ENCODE assay signal across 1 cellular context in genomic region chr6:15734118-15734897, GRCh38.
TF ChIP-seq lines count a peak whose summit lies in the region.

No MANE protein-coding gene starts in this region.

TF ChIP-seq in K562, 482 proteins besides CTCF, POLR2A, EP300 and RAD21 (continued from another document and continues in another):
- TF ChIP-seq MYC (IDR thresholded peaks at IDR 0.05; ENCODE audit: low read depth, low read length) = no peak
- no peak for TF ChIP-seq MYC (CRISPR knock-in tag; IDR thresholded peaks at IDR 0.05; ENCODE audit: borderline replicate concordance, low read depth)
- no peak for TF ChIP-seq CHD7 (IDR thresholded peaks at IDR 0.05; ENCODE audit: low read depth, low read length)
- TF ChIP-seq ZBTB17 (CRISPR knock-in tag; IDR thresholded peaks at IDR 0.05) = no peak
- TF ChIP-seq MECOM (CRISPR knock-in tag; IDR thresholded peaks at IDR 0.05) = no peak
- TF ChIP-seq CLOCK (CRISPR knock-in tag; IDR thresholded peaks at IDR 0.05; ENCODE audit: borderline replicate concordance) = 0 out of 2 replicates have a peak, but pooled peaks have one; percentile 10
- TF ChIP-seq YY1 (IDR thresholded peaks at IDR 0.05; ENCODE audit: borderline replicate concordance in 1 of 3, control insufficient read depth in 1 of 3, extremely low read depth in 1 of 3, insufficient read depth in 3 of 3, insufficient read length in 1 of 3, insufficient replicate concordance in 2 of 3, low read depth in 1 of 3, low read length in 2 of 3) = no peak
- no peak for TF ChIP-seq SPI1 (IDR thresholded peaks at IDR 0.05; ENCODE audit: borderline replicate concordance, low read depth, low read length)
- TF ChIP-seq ZNF592 (IDR thresholded peaks at IDR 0.05) = 0 out of 2 replicates have a peak, but pooled peaks have one; percentile 30
- TF ChIP-seq CBFB (CRISPR knock-in tag; IDR thresholded peaks at IDR 0.05) = no peak
- TF ChIP-seq ZNF583 (CRISPR knock-in tag; IDR thresholded peaks at IDR 0.05) = 0 out of 2 replicates have a peak, but pooled peaks have one; percentile 48
- TF ChIP-seq YBX1 (IDR thresholded peaks at IDR 0.05) = no peak
- TF ChIP-seq SAFB2 (IDR thresholded peaks at IDR 0.05; ENCODE audit: borderline replicate concordance, low read depth, low read length, severe bottlenecking) = no peak
- TF ChIP-seq ARID1B (IDR thresholded peaks at IDR 0.05) = no peak
- no peak for TF ChIP-seq STAT6 (CRISPR knock-in tag; IDR thresholded peaks at IDR 0.05)
- no peak for TF ChIP-seq RFX1 (IDR thresholded peaks at IDR 0.05)
- no peak for TF ChIP-seq TEAD1 (CRISPR knock-in tag; IDR thresholded peaks at IDR 0.05)
- no peak for TF ChIP-seq CGGBP1 (CRISPR knock-in tag; IDR thresholded peaks at IDR 0.05)
- no peak for TF ChIP-seq FOSL1 (tag; conservative IDR thresholded peaks at IDR 0.05)
- TF ChIP-seq ZNF274 (IDR thresholded peaks at IDR 0.05; ENCODE audit: borderline replicate concordance, low read depth, low read length) = no peak
- TF ChIP-seq ZNF175 (CRISPR knock-in tag; IDR thresholded peaks at IDR 0.05; ENCODE audit: low read depth) = 0 out of 2 replicates have a peak, but pooled peaks have one; percentile 51
- no peak for TF ChIP-seq NFRKB (IDR thresholded peaks at IDR 0.05; ENCODE audit: low read depth)
- TF ChIP-seq ZNF408 (CRISPR knock-in tag; IDR thresholded peaks at IDR 0.05; ENCODE audit: low read depth) = no peak
- no peak for TF ChIP-seq ILK (tag; IDR thresholded peaks at IDR 0.05; ENCODE audit: borderline replicate concordance, low read depth)
- TF ChIP-seq CSDE1 (IDR thresholded peaks at IDR 0.05) = no peak
- no peak for TF ChIP-seq PHB (CRISPR knock-in tag; IDR thresholded peaks at IDR 0.05)
- TF ChIP-seq EGR1 (conservative IDR thresholded peaks at IDR 0.05) = no peak
- TF ChIP-seq MEF2A (IDR thresholded peaks at IDR 0.05; ENCODE audit: control insufficient read depth, low read depth, low read length) = no peak
- no peak for TF ChIP-seq POLR2G (IDR thresholded peaks at IDR 0.05; ENCODE audit: low read depth, low read length)
- no peak for TF ChIP-seq KDM1A (IDR thresholded peaks at IDR 0.05)
- no peak for TF ChIP-seq ERF (CRISPR knock-in tag; IDR thresholded peaks at IDR 0.05)
- no peak for TF ChIP-seq ZC3H4 (CRISPR knock-in tag; IDR thresholded peaks at IDR 0.05; ENCODE audit: borderline replicate concordance)
- no peak for TF ChIP-seq ARID3A (IDR thresholded peaks at IDR 0.05; ENCODE audit: borderline replicate concordance, low read depth, low read length)
- TF ChIP-seq ZNF24 (IDR thresholded peaks at IDR 0.05) = no peak
- no peak for TF ChIP-seq ID3 (CRISPR knock-in tag; IDR thresholded peaks at IDR 0.05)
- TF ChIP-seq ID3 (tag; IDR thresholded peaks at IDR 0.05) = no peak
